In the genomic region with DNA sequence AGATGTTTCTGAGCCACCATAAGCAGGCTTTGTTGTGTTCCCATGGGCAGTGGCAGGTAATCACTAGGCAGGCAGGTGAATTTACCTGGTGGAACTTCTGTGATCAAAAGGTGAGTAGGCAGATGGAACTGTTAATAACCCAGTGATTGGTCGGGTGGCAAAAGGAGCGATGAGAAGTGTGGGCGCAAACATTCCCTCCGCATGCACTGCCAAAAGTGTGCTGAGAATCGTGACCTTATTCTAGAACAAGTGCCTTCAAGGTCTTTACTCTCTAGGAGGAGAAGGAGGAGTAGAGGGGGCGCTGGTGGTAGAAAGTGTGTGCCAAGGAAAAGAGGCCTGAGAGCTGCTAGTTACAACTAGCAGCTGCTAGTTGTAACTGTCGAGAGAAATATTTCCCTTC, we compare ENCODE assay signal across 14 cellular contexts. TPM values are rescaled to one million over a fixed set of nuclear protein-coding genes. Genes with fewer than 3 reads are reported as not detected.
A peak's percentile ranks its signal among the peaks of the same experiment; 100 is the strongest.
DNase-seq lines count a peak whose midpoint lies in the region; ATAC-seq and TF ChIP-seq lines count a peak whose summit lies in the region.
"Had no signal": no experiment of that assay in that cellular context is flagged by ENCODE, and none has a peak within 500 bp of the region (broad histone marks: within the 10 kb centered on the region; RNA-seq: fewer than 3 reads in every experiment).

No MANE protein-coding gene starts in this region.

- H3K9me3 ChIP-seq in CD8-positive, alpha-beta T cell (ENCODE audit: low read length) = no peaks in the 10 kb centered on the region
- no peaks in the 10 kb centered on the region for H3K9me3 ChIP-seq in neutrophil
- no peaks in the 10 kb centered on the region for H3K9me3 ChIP-seq in Karpas-422 (ENCODE audit: low read length)

- no peak for ATAC-seq in activated CD8-positive, alpha-beta T cell treated with anti-CD3 and anti-CD28 coated beads, Interleukin-2, amount 10 ng/mL, durations not matched to agents 7 days and 5 days
- no peak for ATAC-seq in activated CD8-positive, alpha-beta T cell treated with anti-CD3 and anti-CD28 coated beads for 36 hours
- no peak for ATAC-seq in CD8-positive, alpha-beta T cell
- ATAC-seq in central memory CD8-positive, alpha-beta T cell (replicated peaks; ENCODE audit: extremely low read depth, poor library complexity, severe bottlenecking) = no peak
- no peak for ATAC-seq in GM21360 (IDR thresholded peaks at IDR 0.05; ENCODE audit: unreplicated experiment)
- no peak for ATAC-seq in GM18517 (IDR thresholded peaks at IDR 0.05; ENCODE audit: unreplicated experiment)
- ATAC-seq: K562 had no signal

- no peaks in the 10 kb centered on the region for H4K20me1 ChIP-seq in Karpas-422 (ENCODE audit: insufficient read depth, low read depth, low read length)

- TF ChIP-seq CTCF in activated CD8-positive, alpha-beta T cell treated with anti-CD3 and anti-CD28 coated beads for 36 hours (IDR thresholded peaks at IDR 0.05) = no peak
- no peak for TF ChIP-seq CTCF in CD8-positive, alpha-beta T cell (IDR thresholded peaks at IDR 0.05)
- no peak for TF ChIP-seq CTCF in neutrophil (IDR thresholded peaks at IDR 0.05)

- no peak overlapping the region for H3K9ac ChIP-seq in Karpas-422 (ENCODE audit: low read length)

- no peak overlapping the region for H3K4me2 ChIP-seq in Karpas-422 (ENCODE audit: low read depth, low read length, poor library complexity, severe bottlenecking)
- H3K4me2 ChIP-seq: PC-9 had no signal

- peaks cover 56% of the 10 kb centered on the region for H3K36me3 Mint-ChIP-seq in activated CD8-positive, alpha-beta T cell treated with anti-CD3 and anti-CD28 coated beads, Interleukin-2, amount 10 ng/mL, durations not matched to agents 7 days and 5 days (ENCODE audit: low read depth)
- peaks cover 4% of the 10 kb centered on the region for H3K36me3 Mint-ChIP-seq in activated CD8-positive, alpha-beta T cell treated with anti-CD3 and anti-CD28 coated beads for 36 hours (ENCODE audit: low read depth)
- H3K36me3 Mint-ChIP-seq in CD8-positive, alpha-beta T cell = peaks cover 4% of the 10 kb centered on the region
- peaks cover 10% of the 10 kb centered on the region for H3K36me3 Mint-ChIP-seq in central memory CD8-positive, alpha-beta T cell (ENCODE audit: insufficient read depth)

- no peak overlapping the region for H3K4me3 ChIP-seq in CD8-positive, alpha-beta T cell (ENCODE audit: low read depth, low read length)
- H3K4me3 ChIP-seq in neutrophil (ENCODE audit: low read depth in 1 of 2, low read length in 1 of 2) (no peak overlapping the region), Karpas-422 (ENCODE audit: low read length) (no peak overlapping the region)
- H3K4me3 ChIP-seq: K562, PC-9 had no signal

- peaks cover 52% of the 10 kb centered on the region for H3K4me1 ChIP-seq in CD8-positive, alpha-beta T cell (ENCODE audit: insufficient read depth, low read length)
- H3K4me1 ChIP-seq in neutrophil (ENCODE audit: control insufficient read depth in 1 of 2, insufficient read depth in 1 of 2, low read depth in 1 of 2, low read length in 1 of 2) = peaks cover 87 to 94% of the 10 kb centered on the region in 2 experiments
- no peaks in the 10 kb centered on the region for H3K4me1 ChIP-seq in Karpas-422 (ENCODE audit: low read length)

- no peak for DNase-seq in activated CD8-positive, alpha-beta T cell treated with anti-CD3 and anti-CD28 coated beads, Interleukin-2, amount 10 ng/mL, durations not matched to agents 7 days and 5 days
- DNase-seq in activated CD8-positive, alpha-beta T cell treated with anti-CD3 and anti-CD28 coated beads for 36 hours = no peak
- no peak for DNase-seq in CD8-positive, alpha-beta T cell
- DNase-seq in central memory CD8-positive, alpha-beta T cell (ENCODE audit: low spot score in 2 of 2) = no peak
- DNase-seq in Karpas-422 = no peak
- DNase-seq: AML-193, NCI-H187 treated with DMSO at 0.1 percent for 48 hours, NCI-H524, PC-9 had no signal

- H3K27ac ChIP-seq in CD8-positive, alpha-beta T cell (ENCODE audit: low read depth, low read length) = no peak overlapping the region
- H3K27ac ChIP-seq in neutrophil = peak overlapping the region; percentile 76
- H3K27ac ChIP-seq in Karpas-422 (ENCODE audit: low read length) = no peak overlapping the region
- H3K27ac ChIP-seq: PC-9 had no signal

- H3K27me3 Mint-ChIP-seq in activated CD8-positive, alpha-beta T cell treated with anti-CD3 and anti-CD28 coated beads, Interleukin-2, amount 10 ng/mL, durations not matched to agents 7 days and 5 days (ENCODE audit: low read depth) = peaks cover 3% of the 10 kb centered on the region
- H3K27me3 Mint-ChIP-seq in activated CD8-positive, alpha-beta T cell treated with anti-CD3 and anti-CD28 coated beads for 36 hours = peaks cover 6% of the 10 kb centered on the region
- H3K27me3 Mint-ChIP-seq in CD8-positive, alpha-beta T cell (ENCODE audit: low read depth) = no peaks in the 10 kb centered on the region
- no peaks in the 10 kb centered on the region for H3K27me3 Mint-ChIP-seq in central memory CD8-positive, alpha-beta T cell

- H3K4me3 Mint-ChIP-seq in activated CD8-positive, alpha-beta T cell treated with anti-CD3 and anti-CD28 coated beads, Interleukin-2, amount 10 ng/mL, durations not matched to agents 7 days and 5 days = peak overlapping the region; percentile 1
- H3K4me3 Mint-ChIP-seq in activated CD8-positive, alpha-beta T cell treated with anti-CD3 and anti-CD28 coated beads for 36 hours = no peak overlapping the region
- peak overlapping the region; percentile 16 for H3K4me3 Mint-ChIP-seq in CD8-positive, alpha-beta T cell
- no peak overlapping the region for H3K4me3 Mint-ChIP-seq in central memory CD8-positive, alpha-beta T cell

- H3K27ac Mint-ChIP-seq in activated CD8-positive, alpha-beta T cell treated with anti-CD3 and anti-CD28 coated beads, Interleukin-2, amount 10 ng/mL, durations not matched to agents 7 days and 5 days = no peak overlapping the region
- H3K27ac Mint-ChIP-seq in activated CD8-positive, alpha-beta T cell treated with anti-CD3 and anti-CD28 coated beads for 36 hours = no peak overlapping the region
- no peak overlapping the region for H3K27ac Mint-ChIP-seq in CD8-positive, alpha-beta T cell
- peak overlapping the region; percentile 24 for H3K27ac Mint-ChIP-seq in central memory CD8-positive, alpha-beta T cell (ENCODE audit: low read depth)

- POLR2A ChIA-PET in activated CD8-positive, alpha-beta T cell treated with anti-CD3 and anti-CD28 coated beads, Interleukin-2, amount 10 ng/mL, durations not matched to agents 7 days and 5 days (lab: Charles Lee) = interaction anchor here (4.8 kb wide), 1 partner anchor 8 kb away, joined by 95 read pairs; no protein-coding TSS in a partner anchor
- POLR2A ChIA-PET in activated CD8-positive, alpha-beta T cell treated with anti-CD3 and anti-CD28 coated beads for 36 hours (lab: Charles Lee) = interaction anchor here (0.9 to 4.2 kb wide), 2 partner anchors 9 to 13 kb away, joined by 3 to 48 read pairs; no protein-coding TSS in a partner anchor
- POLR2A ChIA-PET in CD8-positive, alpha-beta T cell (lab: Charles Lee) = no interaction called here

- no peak overlapping the region for H2AFZ ChIP-seq in Karpas-422 (ENCODE audit: low read length)
- H2AFZ ChIP-seq: PC-9 had no signal

- intact Hi-C loops in activated CD8-positive, alpha-beta T cell treated with anti-CD3 and anti-CD28 coated beads for 36 hours (cut with micrococcal nuclease) = loop anchor here (5.0 kb wide), 2 partner anchors 173 to 188 kb away; no protein-coding TSS in a partner anchor
- intact Hi-C loops in CD8-positive, alpha-beta T cell (cut with DNase I, micrococcal nuclease) = loop anchor here (5.0 to 10.0 kb wide), 8 partner anchors 42 to 1880 kb away; a partner anchor contains a TSS

- CTCF ChIA-PET in activated CD8-positive, alpha-beta T cell treated with anti-CD3 and anti-CD28 coated beads, Interleukin-2, amount 10 ng/mL, durations not matched to agents 7 days and 5 days (lab: Charles Lee) = interaction anchor here (0.9 to 6.4 kb wide), 4 partner anchors 8 to 219 kb away, joined by 6 to 56 read pairs (median 12); no protein-coding TSS in a partner anchor
- CTCF ChIA-PET in activated CD8-positive, alpha-beta T cell treated with anti-CD3 and anti-CD28 coated beads for 36 hours (lab: Charles Lee) = interaction anchor here (1.0 to 5.2 kb wide), 2 partner anchors 8 to 64 kb away, joined by 5 to 32 read pairs; no protein-coding TSS in a partner anchor
- CTCF ChIA-PET in CD8-positive, alpha-beta T cell (lab: Charles Lee) = interaction anchor here (1.5 to 3.3 kb wide), 3 partner anchors 8 to 186 kb away, joined by 3 to 30 read pairs (median 13); no protein-coding TSS in a partner anchor

- no peaks in the 10 kb centered on the region for H3K9me3 Mint-ChIP-seq in activated CD8-positive, alpha-beta T cell treated with anti-CD3 and anti-CD28 coated beads, Interleukin-2, amount 10 ng/mL, durations not matched to agents 7 days and 5 days (ENCODE audit: insufficient read depth)
- no peaks in the 10 kb centered on the region for H3K9me3 Mint-ChIP-seq in activated CD8-positive, alpha-beta T cell treated with anti-CD3 and anti-CD28 coated beads for 36 hours
- no peaks in the 10 kb centered on the region for H3K9me3 Mint-ChIP-seq in CD8-positive, alpha-beta T cell
- H3K9me3 Mint-ChIP-seq in central memory CD8-positive, alpha-beta T cell = no peaks in the 10 kb centered on the region

- peaks cover 76% of the 10 kb centered on the region for H3K4me1 Mint-ChIP-seq in activated CD8-positive, alpha-beta T cell treated with anti-CD3 and anti-CD28 coated beads, Interleukin-2, amount 10 ng/mL, durations not matched to agents 7 days and 5 days (ENCODE audit: low read depth)
- peaks cover 67% of the 10 kb centered on the region for H3K4me1 Mint-ChIP-seq in activated CD8-positive, alpha-beta T cell treated with anti-CD3 and anti-CD28 coated beads for 36 hours (ENCODE audit: low read depth)
- peaks cover 71% of the 10 kb centered on the region for H3K4me1 Mint-ChIP-seq in CD8-positive, alpha-beta T cell (ENCODE audit: low read depth)
- H3K4me1 Mint-ChIP-seq in central memory CD8-positive, alpha-beta T cell = peaks cover 44% of the 10 kb centered on the region

- H3K36me3 ChIP-seq in CD8-positive, alpha-beta T cell (ENCODE audit: insufficient read depth, low read length) = no peaks in the 10 kb centered on the region
- H3K36me3 ChIP-seq in neutrophil = no peaks in the 10 kb centered on the region
- no peaks in the 10 kb centered on the region for H3K36me3 ChIP-seq in Karpas-422 (ENCODE audit: insufficient read depth, low read length)

- H3K9me2 ChIP-seq in Karpas-422 (replicated peaks; ENCODE audit: insufficient read depth, low read length) = no peaks in the 10 kb centered on the region

- no peaks in the 10 kb centered on the region for H3K27me3 ChIP-seq in CD8-positive, alpha-beta T cell (ENCODE audit: insufficient read depth, low read length)
- no peaks in the 10 kb centered on the region for H3K27me3 ChIP-seq in neutrophil
- no peaks in the 10 kb centered on the region for H3K27me3 ChIP-seq in Karpas-422 (ENCODE audit: low read length)

- no peaks in the 10 kb centered on the region for H3K79me2 ChIP-seq in Karpas-422 (ENCODE audit: low read length)

RNA-seq across cellular contexts. Expression of a gene that starts 3.3 kb away (rescaled TPM):
- 10 to 100 TPM; 59.6 to 68.3 TPM for total RNA-seq in activated CD8-positive, alpha-beta T cell treated with anti-CD3 and anti-CD28 coated beads, Interleukin-2, amount 10 ng/mL, durations not matched to agents 7 days and 5 days
- total RNA-seq in activated CD8-positive, alpha-beta T cell treated with anti-CD3 and anti-CD28 coated beads for 36 hours = 10 to 100 TPM; 19.7 to 21.1 TPM
- 10 to 100 TPM; 91.8 to 93.1 TPM for total RNA-seq in CD8-positive, alpha-beta T cell
- total RNA-seq in Karpas-422 (2014; rRNA removed; shearing (Covaris generic); ENCODE audit: low replicate concordance) = not detected in 2 replicates
- total RNA-seq: MCF 10A had no signal

Comparison
In these comparisons a context has a peak if more than half of its experiments do, and no peak if none do; other contexts are left out.
1. H3K4me3 Mint-ChIP-seq: peak in activated CD8-positive, alpha-beta T cell treated with anti-CD3 and anti-CD28 coated beads, Interleukin-2, amount 10 ng/mL, durations not matched to agents 7 days and 5 days (single experiment) and CD8-positive, alpha-beta T cell (single experiment); none in activated CD8-positive, alpha-beta T cell treated with anti-CD3 and anti-CD28 coated beads for 36 hours (single experiment) and central memory CD8-positive, alpha-beta T cell (single experiment).
2. RNA of a gene that starts 3.3 kb away (total RNA-seq): 91.8 to 93.1 TPM in CD8-positive, alpha-beta T cell, 59.6 to 68.3 TPM in activated CD8-positive, alpha-beta T cell treated with anti-CD3 and anti-CD28 coated beads, Interleukin-2, amount 10 ng/mL, durations not matched to agents 7 days and 5 days and 19.7 to 21.1 TPM in activated CD8-positive, alpha-beta T cell treated with anti-CD3 and anti-CD28 coated beads for 36 hours; not detected in Karpas-422; every median in the first group is over 10 times any median in the second.